1 cellular context compared by ENCODE assay signal in the genomic region with DNA sequence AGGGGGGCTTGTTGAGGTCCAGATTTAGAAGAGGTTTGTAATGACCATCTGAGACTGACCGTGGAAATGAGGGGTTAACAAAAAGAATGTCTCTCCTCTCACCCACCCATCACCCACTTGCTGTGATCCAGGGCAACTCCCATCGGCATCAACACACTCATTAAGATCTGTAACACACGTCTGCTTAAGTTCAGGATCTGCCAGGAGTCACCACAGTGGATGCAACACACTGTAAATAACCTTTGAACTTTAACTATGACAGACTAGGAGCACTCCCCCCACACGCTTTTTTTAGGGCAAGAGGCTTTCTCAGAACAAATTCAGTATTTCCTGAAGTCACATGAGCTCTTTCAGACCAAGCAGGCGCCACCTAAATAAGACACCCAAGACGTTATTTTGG.
TF ChIP-seq lines count a peak whose summit lies in the region.
"Not testable (repeated sequence)": the region's sequence is repeated elsewhere in the genome, so short reads cannot be mapped to it uniquely, and the experiment has no call there.

No MANE protein-coding gene starts in this region.

TF ChIP-seq in HepG2, 621 proteins besides CTCF, POLR2A, EP300 and RAD21 (continued from another document):
- TF ChIP-seq GATAD2A (CRISPR knock-in tag; IDR thresholded peaks at IDR 0.05): 0 out of 2 replicates have a peak, but pooled peaks have one; percentile 17
- 0 out of 2 replicates have a peak, but pooled peaks have one; percentile 8 for TF ChIP-seq RARA (CRISPR knock-in tag; IDR thresholded peaks at IDR 0.05)
- peak; percentile 71 for TF ChIP-seq NR2C2 (CRISPR knock-in tag; IDR thresholded peaks at IDR 0.05; ENCODE audit: borderline replicate concordance)
- TF ChIP-seq NR2F1 (CRISPR knock-in tag; IDR thresholded peaks at IDR 0.05): 0 out of 4 replicates have a peak, but pooled peaks of 1 of the 2 experiments have one; percentile 48
- TF ChIP-seq HNF4G (IDR thresholded peaks at IDR 0.05; ENCODE audit: borderline replicate concordance, low read depth, low read length): 0 out of 2 replicates have a peak, but pooled peaks have one; percentile 22
- not testable (repeated sequence) for TF ChIP-seq HNF4G (CRISPR knock-in tag; IDR thresholded peaks at IDR 0.05; ENCODE audit: borderline replicate concordance, low read depth)
- peak; percentile 35; the same call in 1 of the 2 replicates for TF ChIP-seq BCL6 (CRISPR knock-in tag; IDR thresholded peaks at IDR 0.05)
- TF ChIP-seq NR2F6 (IDR thresholded peaks at IDR 0.05): peak; percentile 52; the same call in 1 of the 2 replicates
- TF ChIP-seq NR2F6 (CRISPR knock-in tag; IDR thresholded peaks at IDR 0.05): peak; percentile 47; the same call in 1 of the 2 replicates
- TF ChIP-seq, protein P1, sequence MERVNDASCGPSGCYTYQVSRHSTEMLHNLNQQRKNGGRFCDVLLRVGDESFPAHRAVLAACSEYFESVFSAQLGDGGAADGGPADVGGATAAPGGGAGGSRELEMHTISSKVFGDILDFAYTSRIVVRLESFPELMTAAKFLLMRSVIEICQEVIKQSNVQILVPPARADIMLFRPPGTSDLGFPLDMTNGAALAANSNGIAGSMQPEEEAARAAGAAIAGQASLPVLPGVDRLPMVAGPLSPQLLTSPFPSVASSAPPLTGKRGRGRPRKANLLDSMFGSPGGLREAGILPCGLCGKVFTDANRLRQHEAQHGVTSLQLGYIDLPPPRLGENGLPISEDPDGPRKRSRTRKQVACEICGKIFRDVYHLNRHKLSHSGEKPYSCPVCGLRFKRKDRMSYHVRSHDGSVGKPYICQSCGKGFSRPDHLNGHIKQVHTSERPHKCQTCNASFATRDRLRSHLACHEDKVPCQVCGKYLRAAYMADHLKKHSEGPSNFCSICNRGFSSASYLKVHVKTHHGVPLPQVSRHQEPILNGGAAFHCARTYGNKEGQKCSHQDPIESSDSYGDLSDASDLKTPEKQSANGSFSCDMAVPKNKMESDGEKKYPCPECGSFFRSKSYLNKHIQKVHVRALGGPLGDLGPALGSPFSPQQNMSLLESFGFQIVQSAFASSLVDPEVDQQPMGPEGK (CRISPR knock-in tag; IDR thresholded peaks at IDR 0.05): 0 out of 2 replicates have a peak, but pooled peaks have one; percentile 23
- 0 out of 2 replicates have a peak, but pooled peaks have one; percentile 29 for TF ChIP-seq NR2F2 (IDR thresholded peaks at IDR 0.05; ENCODE audit: borderline replicate concordance, low read depth)
TF ChIP-seq in HepG2: peak in this region for 15; not testable (repeated sequence) for 606.
